ENCODE assay signal across 36 cellular contexts in the genomic region with DNA sequence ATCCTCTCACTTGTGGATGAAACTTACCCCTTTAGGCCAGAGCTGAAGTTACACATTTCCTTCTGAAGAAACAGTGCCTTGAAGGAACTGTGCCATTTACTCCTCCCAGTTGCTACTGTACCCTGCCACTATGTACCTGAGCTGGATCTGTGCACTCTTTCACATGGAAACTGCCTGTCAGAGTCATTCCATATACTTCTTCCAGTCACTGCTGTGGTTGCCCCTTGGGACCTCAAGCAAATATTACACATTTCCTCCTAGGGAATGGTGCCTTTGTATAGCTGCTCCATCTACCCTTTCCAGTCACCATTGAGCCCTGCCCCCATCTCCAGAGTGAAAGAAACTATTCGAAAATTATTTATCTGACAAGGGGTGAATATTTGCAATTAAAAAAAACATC.
"Had no signal": no experiment of that assay in that cellular context is flagged by ENCODE, and none has a peak within 500 bp of the region (broad histone marks: within the 10 kb centered on the region; RNA-seq: fewer than 3 reads in every experiment).

No MANE protein-coding gene starts in this region.

- ATAC-seq: activated CD8-positive, alpha-beta T cell treated with anti-CD3 and anti-CD28 coated beads for 36 hours; activated naive CD4-positive, alpha-beta T cell treated with anti-CD3 and anti-CD28 coated beads, Interleukin-2, amount 50 U/mL, for 72 hours; activated T-cell treated with anti-CD3 and anti-CD28 coated beads, Interleukin-2, amount 50 U/mL, for 4 hours; activated T-cell treated with anti-CD3 and anti-CD28 coated beads, Interleukin-2, amount 50 U/mL, for 72 hours; activated T-helper 17 cell treated with anti-CD3 and anti-CD28 coated beads, Interleukin-2, amount 50 U/mL, for 72 hours; body of pancreas; T-cell had no signal

- H3K36me3 ChIP-seq: adrenal gland, brain microvascular endothelial cell, breast epithelium had no signal

- H3K4me3 ChIP-seq: adrenal gland, body of pancreas, breast epithelium had no signal

- FAIRE-seq: astrocyte, TTC549 had no signal

- H3K4me1 ChIP-seq: adrenal gland, body of pancreas, breast epithelium had no signal

- H3K27ac ChIP-seq: adrenal gland, body of pancreas, brain microvascular endothelial cell, breast epithelium, VCaP had no signal

- H3K27me3 Mint-ChIP-seq: activated B cell treated with CpG ODN at 0.5 μM for 24 hours; activated CD4-positive, alpha-beta memory T cell treated with anti-CD3 and anti-CD28 coated beads for 36 hours; activated CD4-positive, alpha-beta T cell treated with anti-CD3 and anti-CD28 coated beads, Interleukin-2, amount 10 ng/mL, durations not matched to agents 24 days and 14 days; activated CD8-positive, alpha-beta T cell treated with anti-CD3 and anti-CD28 coated beads for 36 hours; activated naive CD8-positive, alpha-beta T cell treated with anti-CD3 and anti-CD28 coated beads for 36 hours; activated T-helper 17 cell treated with anti-CD3 and anti-CD28 coated beads, Interleukin-2, amount 50 U/mL, for 72 hours; T-cell had no signal

- H3K9me3 ChIP-seq: adrenal gland, body of pancreas had no signal

- H3K27ac Mint-ChIP-seq: activated B cell treated with CpG ODN at 0.5 μM for 24 hours; activated CD4-positive, alpha-beta memory T cell treated with anti-CD3 and anti-CD28 coated beads for 36 hours; activated CD4-positive, alpha-beta T cell treated with anti-CD3 and anti-CD28 coated beads, Interleukin-2, amount 10 ng/mL, durations not matched to agents 24 days and 14 days; activated CD8-positive, alpha-beta T cell treated with anti-CD3 and anti-CD28 coated beads for 36 hours; activated naive CD4-positive, alpha-beta T cell treated with anti-CD3 and anti-CD28 coated beads for 36 hours; activated naive CD8-positive, alpha-beta T cell treated with anti-CD3 and anti-CD28 coated beads for 36 hours; activated T-cell treated with anti-CD3 and anti-CD28 coated beads, Interleukin-2, amount 50 U/mL, for 72 hours; activated T-helper 1 cell treated with anti-CD3 and anti-CD28 coated beads, Interleukin-12 subunit alpha, Interleukin-12 subunit beta, Interleukin-2, Interleukin-4 antibody, amounts not matched to agents 30 ng/mL and 10 ng/mL and 1 ng/mL, durations not matched to agents 14 hours and 24 hours and 36 hours; activated T-helper 17 cell treated with anti-CD3 and anti-CD28 coated beads, Interleukin-2, amount 50 U/mL, for 72 hours; T-cell; T-helper 2 cell treated with Interferon-gamma antibody and Interleukin-4, amounts not matched to agents 5 μg/mL and 100 μg/mL, for 36 hours had no signal

- H3K36me3 Mint-ChIP-seq: activated CD4-positive, alpha-beta memory T cell treated with anti-CD3 and anti-CD28 coated beads for 36 hours; activated naive CD8-positive, alpha-beta T cell treated with anti-CD3 and anti-CD28 coated beads for 36 hours; T-cell had no signal

- H3K4me3 Mint-ChIP-seq: activated B cell treated with CpG ODN at 0.5 μM for 24 hours; activated CD4-positive, alpha-beta memory T cell treated with anti-CD3 and anti-CD28 coated beads for 36 hours; activated CD4-positive, alpha-beta T cell treated with anti-CD3 and anti-CD28 coated beads, Interleukin-2, amount 10 ng/mL, durations not matched to agents 24 days and 14 days; activated CD8-positive, alpha-beta T cell treated with anti-CD3 and anti-CD28 coated beads for 36 hours; activated naive CD4-positive, alpha-beta T cell treated with anti-CD3 and anti-CD28 coated beads for 36 hours; activated naive CD8-positive, alpha-beta T cell treated with anti-CD3 and anti-CD28 coated beads for 36 hours; activated T-cell treated with anti-CD3 and anti-CD28 coated beads, Interleukin-2, amount 50 U/mL, for 4 hours; activated T-cell treated with anti-CD3 and anti-CD28 coated beads, Interleukin-2, amount 50 U/mL, for 72 hours; activated T-helper 1 cell treated with anti-CD3 and anti-CD28 coated beads, Interleukin-12 subunit alpha, Interleukin-12 subunit beta, Interleukin-2, Interleukin-4 antibody, amounts not matched to agents 30 ng/mL and 10 ng/mL and 1 ng/mL, durations not matched to agents 14 hours and 24 hours and 36 hours; activated T-helper 17 cell treated with anti-CD3 and anti-CD28 coated beads, Interleukin-2, amount 50 U/mL, for 72 hours; T-cell; T-helper 2 cell treated with Interferon-gamma antibody and Interleukin-4, amounts not matched to agents 5 μg/mL and 100 μg/mL, for 36 hours had no signal

- H3K4me1 Mint-ChIP-seq: activated B cell treated with CpG ODN at 0.5 μM for 24 hours; activated CD4-positive, alpha-beta T cell treated with anti-CD3 and anti-CD28 coated beads, Interleukin-2, amount 10 ng/mL, durations not matched to agents 24 days and 14 days; activated naive CD8-positive, alpha-beta T cell treated with anti-CD3 and anti-CD28 coated beads for 36 hours; activated T-helper 17 cell treated with anti-CD3 and anti-CD28 coated beads, Interleukin-2, amount 50 U/mL, for 72 hours; T-cell had no signal

- H3K27me3 ChIP-seq: adrenal gland, body of pancreas, brain microvascular endothelial cell, breast epithelium had no signal

- DNase-seq: activated B cell treated with CpG ODN at 0.5 μM for 24 hours; activated CD4-positive, alpha-beta memory T cell treated with anti-CD3 and anti-CD28 coated beads for 36 hours; activated CD4-positive, alpha-beta T cell treated with anti-CD3 and anti-CD28 coated beads for 4 hours; activated CD4-positive, alpha-beta T cell treated with anti-CD3 and anti-CD28 coated beads, Interleukin-2, amount 10 ng/mL, durations not matched to agents 24 days and 14 days; activated CD4-positive, alpha-beta T cell treated with anti-CD3 and anti-CD28 coated beads, Interleukin-2, amount 50 U/mL, for 1 hour; activated CD4-positive, alpha-beta T cell treated with anti-CD3 and anti-CD28 coated beads, Interleukin-2, amount 50 U/mL, for 4 hours; activated CD4-positive, CD25-positive, alpha-beta regulatory T cell treated with anti-CD3 and anti-CD28 coated beads, Interleukin-2, amount 50 U/mL, for 72 hours; activated CD8-positive, alpha-beta memory T cell treated with anti-CD3 and anti-CD28 coated beads, Interleukin-2, amount 50 U/mL, for 4 hours; activated CD8-positive, alpha-beta T cell treated with anti-CD3 and anti-CD28 coated beads for 36 hours; activated effector memory CD4-positive, alpha-beta T cell treated with anti-CD3 and anti-CD28 coated beads, Interleukin-2, amount 50 U/mL, for 16 hours; activated gamma-delta T cell treated with Interleukin-2 at 50 U/mL for 16 hours; activated naive CD4-positive, alpha-beta T cell; activated naive CD4-positive, alpha-beta T cell treated with anti-CD3 and anti-CD28 coated beads for 36 hours; activated naive CD4-positive, alpha-beta T cell treated with anti-CD3 and anti-CD28 coated beads, Interleukin-2, amount 50 U/mL, for 16 hours; activated naive CD8-positive, alpha-beta T cell treated with anti-CD3 and anti-CD28 coated beads for 36 hours; activated T-cell treated with anti-CD3 and anti-CD28 coated beads for 4 hours; activated T-cell treated with anti-CD3 and anti-CD28 coated beads, Interleukin-2, amount 50 U/mL, for 1 hour; activated T-cell treated with anti-CD3 and anti-CD28 coated beads, Interleukin-2, amount 50 U/mL, for 4 hours; activated T-cell treated with anti-CD3 and anti-CD28 coated beads, Interleukin-2, amount 50 U/mL, for 72 hours; adrenal gland; amniotic stem cell; aorta; body of pancreas; brain microvascular endothelial cell; central memory CD4-positive, alpha-beta T cell; T-cell; T-helper 2 cell; T-helper 9 cell had no signal
